In the genomic region with DNA sequence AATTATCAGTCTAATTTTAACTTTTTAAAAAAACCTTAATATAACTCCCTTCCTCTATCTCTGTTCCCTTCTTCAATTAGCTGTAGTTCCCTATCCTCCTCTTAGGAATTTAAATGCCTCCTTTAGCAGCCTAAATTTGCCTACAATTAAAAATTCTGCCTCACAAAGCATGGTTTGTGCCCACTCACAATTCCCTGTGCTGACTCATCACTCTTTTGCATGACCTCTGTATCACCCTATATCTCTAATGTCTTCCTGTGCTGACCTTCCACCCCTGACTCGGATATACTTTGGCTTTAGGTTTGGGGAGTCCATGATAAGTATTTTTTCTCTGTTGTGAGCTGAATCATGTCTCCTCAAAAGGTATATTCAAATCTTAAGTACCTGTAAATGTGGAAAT, we compare ENCODE assay signal across 32 cellular contexts.
"Had no signal": no experiment of that assay in that cellular context is flagged by ENCODE, and none has a peak within 500 bp of the region (broad histone marks: within the 10 kb centered on the region; RNA-seq: fewer than 3 reads in every experiment).

No MANE protein-coding gene starts in this region.

- H3K27me3 ChIP-seq: left lung, neural progenitor cell, neutrophil, right atrium auricular region, stomach, testis, thyroid gland, transverse colon, upper lobe of left lung had no signal

- H3K4me1 ChIP-seq: left lung, lower lobe of right lung, neural progenitor cell, parathyroid adenoma, right atrium auricular region, stomach, testis, thyroid gland, transverse colon, upper lobe of left lung had no signal

- H3K9me3 ChIP-seq: lower lobe of right lung, neutrophil, testis, thyroid gland, transverse colon, upper lobe of left lung had no signal

- H3K4me2 ChIP-seq: neural progenitor cell had no signal

- H3K79me2 ChIP-seq: parathyroid adenoma had no signal

- H3K4me3 ChIP-seq: left lung, lower lobe of right lung, neural progenitor cell, right atrium auricular region, skin epidermis, stomach, testis, thyroid gland, transverse colon, upper lobe of left lung had no signal

- H3K4me3 Mint-ChIP-seq: immature natural killer cell; mesothelial cell of epicardium; naive B cell; natural killer cell; nephron progenitor cell; neural progenitor cell; stimulated activated naive B cell treated with anti-CD40 and anti-IgM and Interleukin-4, amounts not matched to agents 10 μg/mL and 1 μg/mL and 100 μg/mL, for 72 hours had no signal

- DNase-seq: hippocampal formation; immature natural killer cell; kidney; left colon; left lung; lower lobe of right lung; mammary epithelial cell; mesenchymal stem cell; naive B cell; natural killer cell; nephron progenitor cell; occipital lobe; stimulated activated CD4-positive, alpha-beta T cell treated with anti-CD3 and anti-CD28 coated beads, Interleukin-12 subunit alpha, Interleukin-12 subunit beta, amount 100 ng/mL, for 4 hours; stimulated activated CD4-positive, alpha-beta T cell treated with anti-CD3 and anti-CD28 coated beads, Interleukin-15, amount 100 ng/mL, for 24 hours; stimulated activated CD4-positive, alpha-beta T cell treated with anti-CD3 and anti-CD28 coated beads, Interleukin-2, amount 100 ng/mL, for 24 hours; stimulated activated CD4-positive, alpha-beta T cell treated with anti-CD3 and anti-CD28 coated beads, Interleukin-4, amount 100 ng/mL, for 1 hour; stimulated activated naive B cell treated with anti-CD40 and anti-IgM and Interleukin-4, amounts not matched to agents 10 μg/mL and 1 μg/mL and 100 μg/mL, for 72 hours; stimulated activated naive CD8-positive, alpha-beta T cell treated with anti-CD3 and anti-CD28 coated beads, Interleukin-15, Interleukin-2, amounts not matched to agents 100 U/mL and 50 U/mL, for 24 hours; stomach; testis; thyroid gland; transverse colon; upper lobe of left lung had no signal

- H2AFZ ChIP-seq: neural progenitor cell, parathyroid adenoma had no signal

- H3K4me1 Mint-ChIP-seq: immature natural killer cell; mesothelial cell of epicardium; naive B cell; natural killer cell; nephron progenitor cell; neural progenitor cell; stimulated activated naive B cell treated with anti-CD40 and anti-IgM and Interleukin-4, amounts not matched to agents 10 μg/mL and 1 μg/mL and 100 μg/mL, for 72 hours had no signal

- ATAC-seq: left colon; left lung; lower lobe of right lung; natural killer cell; sciatic nerve; stimulated activated naive B cell treated with anti-CD40 and anti-IgM and Interleukin-4, amounts not matched to agents 10 μg/mL and 1 μg/mL and 100 μg/mL, for 72 hours; stimulated activated naive CD8-positive, alpha-beta T cell treated with anti-CD3 and anti-CD28 coated beads, Interleukin-15, Interleukin-2, amounts not matched to agents 100 U/mL and 50 U/mL, for 24 hours had no signal

- H3K27ac Mint-ChIP-seq: immature natural killer cell; mesothelial cell of epicardium; natural killer cell; nephron progenitor cell; neural progenitor cell; stimulated activated naive B cell treated with anti-CD40 and anti-IgM and Interleukin-4, amounts not matched to agents 10 μg/mL and 1 μg/mL and 100 μg/mL, for 72 hours had no signal

- FAIRE-seq: islet of Langerhans, kidney, urothelium cell line had no signal

- H3K9me3 Mint-ChIP-seq: neural progenitor cell had no signal

- H3K36me3 Mint-ChIP-seq: immature natural killer cell; mesothelial cell of epicardium; naive B cell; natural killer cell; neural progenitor cell; stimulated activated naive B cell treated with anti-CD40 and anti-IgM and Interleukin-4, amounts not matched to agents 10 μg/mL and 1 μg/mL and 100 μg/mL, for 72 hours had no signal

- H3K27ac ChIP-seq: left lung, lower lobe of right lung, neural progenitor cell, neutrophil, parathyroid adenoma, right atrium auricular region, skin epidermis, stomach, testis, thyroid gland, transverse colon, upper lobe of left lung had no signal

- H3K9ac ChIP-seq: neural progenitor cell, parathyroid adenoma had no signal

- H3K36me3 ChIP-seq: left lung, lower lobe of right lung, neural progenitor cell, neutrophil, right atrium auricular region, stomach, thyroid gland, transverse colon, upper lobe of left lung had no signal
